Comparison of ENCODE assay signal across 8 cellular contexts in the genomic region with DNA sequence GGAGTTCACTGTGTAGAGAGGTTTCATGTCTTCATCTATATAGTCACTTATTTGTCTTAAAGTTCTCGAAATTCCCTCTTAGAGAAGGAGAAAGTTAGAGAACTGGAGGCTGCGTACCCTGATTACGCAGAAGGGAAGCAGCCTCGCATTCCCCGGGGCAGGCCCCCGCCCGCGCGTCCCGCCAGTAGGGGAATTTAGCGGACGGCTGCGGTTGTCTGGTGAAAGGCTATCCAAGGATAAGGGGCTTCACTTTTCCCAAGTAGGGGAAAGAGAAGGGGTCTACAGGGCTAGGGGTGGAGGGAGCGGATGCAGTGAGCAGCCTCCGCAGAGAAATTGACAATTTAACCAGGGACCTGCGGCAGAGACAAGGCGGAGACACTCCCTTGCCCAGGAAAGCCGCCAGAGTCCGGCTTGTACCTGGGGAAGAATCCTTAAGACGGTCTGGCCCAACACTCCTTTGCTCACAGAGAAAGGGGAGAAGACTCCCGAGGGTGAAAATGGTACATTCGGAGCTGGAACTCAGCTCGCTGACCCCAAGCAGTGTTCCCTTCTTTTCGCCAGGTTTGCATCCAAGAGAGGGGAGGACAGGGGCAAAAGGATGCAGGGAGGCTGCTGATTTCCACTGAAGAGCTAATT. TPM values are rescaled to one million over a fixed set of nuclear protein-coding genes. Genes with fewer than 3 reads are reported as not detected.
DNase-seq lines count a peak whose midpoint lies in the region; ATAC-seq and TF ChIP-seq lines count a peak whose summit lies in the region.

No MANE protein-coding gene starts in this region.

- no peak overlapping the region for H3K27ac Mint-ChIP-seq in activated CD4-positive, alpha-beta T cell treated with anti-CD3 and anti-CD28 coated beads for 36 hours
- H3K27ac Mint-ChIP-seq in activated T-helper 1 cell treated with anti-CD3 and anti-CD28 coated beads, Interleukin-12 subunit alpha, Interleukin-12 subunit beta, Interleukin-2, Interleukin-4 antibody, amounts not matched to agents 30 ng/mL and 10 ng/mL and 1 ng/mL, durations not matched to agents 14 hours and 24 hours and 36 hours = no peak overlapping the region

- H3K36me3 ChIP-seq in HAP-1 (replicated peaks) (no peaks in the 10 kb centered on the region), spleen (peaks cover 0 to 1% (median 0%) of the 10 kb centered on the region in 6 donors)

- H3K27me3 ChIP-seq in HAP-1 (ENCODE audit: low read depth) (no peaks in the 10 kb centered on the region), spleen (replicated peaks in 1 of 7) (peaks cover 0 to 45% (median 10%) of the 10 kb centered on the region in 7 donors)

- no peaks in the 10 kb centered on the region for H3K36me3 Mint-ChIP-seq in activated CD4-positive, alpha-beta T cell treated with anti-CD3 and anti-CD28 coated beads for 36 hours (ENCODE audit: low read depth)
- H3K36me3 Mint-ChIP-seq in activated T-helper 1 cell treated with anti-CD3 and anti-CD28 coated beads, Interleukin-12 subunit alpha, Interleukin-12 subunit beta, Interleukin-2, Interleukin-4 antibody, amounts not matched to agents 30 ng/mL and 10 ng/mL and 1 ng/mL, durations not matched to agents 14 hours and 24 hours and 36 hours (ENCODE audit: low read depth) = no peaks in the 10 kb centered on the region

- WGBS in spleen, 5 donors = 10 to 15% (median 12%) methylated on average over 24 of the region's 24 CpGs

- in situ Hi-C loops in HAP-1 (cut with MboI; ENCODE audit: low sequenced_read_pairs) = no loop called here

- POLR2A ChIA-PET in activated CD4-positive, alpha-beta T cell treated with anti-CD3 and anti-CD28 coated beads for 36 hours (lab: Charles Lee) = no interaction called here

- H3K27me3 Mint-ChIP-seq in activated CD4-positive, alpha-beta T cell treated with anti-CD3 and anti-CD28 coated beads for 36 hours = peaks cover 45% of the 10 kb centered on the region
- peaks cover 38% of the 10 kb centered on the region for H3K27me3 Mint-ChIP-seq in activated T-helper 1 cell treated with anti-CD3 and anti-CD28 coated beads, Interleukin-12 subunit alpha, Interleukin-12 subunit beta, Interleukin-2, Interleukin-4 antibody, amounts not matched to agents 30 ng/mL and 10 ng/mL and 1 ng/mL, durations not matched to agents 14 hours and 24 hours and 36 hours (ENCODE audit: insufficient read depth)

- peak overlapping the region; percentile 82 to 96 (median 92) for H3K27ac ChIP-seq in spleen

- H3K4me3 Mint-ChIP-seq in activated CD4-positive, alpha-beta T cell treated with anti-CD3 and anti-CD28 coated beads for 36 hours = no peak overlapping the region
- no peak overlapping the region for H3K4me3 Mint-ChIP-seq in activated T-helper 1 cell treated with anti-CD3 and anti-CD28 coated beads, Interleukin-12 subunit alpha, Interleukin-12 subunit beta, Interleukin-2, Interleukin-4 antibody, amounts not matched to agents 30 ng/mL and 10 ng/mL and 1 ng/mL, durations not matched to agents 14 hours and 24 hours and 36 hours

- ATAC-seq in GM21825 (IDR thresholded peaks at IDR 0.05; ENCODE audit: unreplicated experiment) = no peak
- no peak for ATAC-seq in activated CD4-positive, alpha-beta T cell treated with anti-CD3 and anti-CD28 coated beads for 36 hours

- TF ChIP-seq POLR2A in spleen (IDR thresholded peaks at IDR 0.05) = no peak

- no peak for TF ChIP-seq CTCF in spleen (IDR thresholded peaks at IDR 0.05 in 8 of 11, conservative IDR thresholded peaks at IDR 0.05 in 3 of 11)

- no peaks in the 10 kb centered on the region for H3K9me3 Mint-ChIP-seq in activated CD4-positive, alpha-beta T cell treated with anti-CD3 and anti-CD28 coated beads for 36 hours (ENCODE audit: low read depth)
- no peaks in the 10 kb centered on the region for H3K9me3 Mint-ChIP-seq in activated T-helper 1 cell treated with anti-CD3 and anti-CD28 coated beads, Interleukin-12 subunit alpha, Interleukin-12 subunit beta, Interleukin-2, Interleukin-4 antibody, amounts not matched to agents 30 ng/mL and 10 ng/mL and 1 ng/mL, durations not matched to agents 14 hours and 24 hours and 36 hours

- intact Hi-C loops in spleen (cut with DNase I; ENCODE audit: low total_unique reads) = no loop called here
- intact Hi-C loops in activated CD4-positive, alpha-beta T cell treated with anti-CD3 and anti-CD28 coated beads for 36 hours (cut with DNase I, micrococcal nuclease) = no loop called here
- intact Hi-C loops in activated T-helper 1 cell treated with anti-CD3 and anti-CD28 coated beads, Interleukin-12 subunit alpha, Interleukin-12 subunit beta, Interleukin-2, Interleukin-4 antibody, amounts not matched to agents 30 ng/mL and 10 ng/mL and 1 ng/mL, durations not matched to agents 14 hours and 24 hours and 36 hours (cut with micrococcal nuclease) = no loop called here

- CTCF ChIA-PET in activated CD4-positive, alpha-beta T cell treated with anti-CD3 and anti-CD28 coated beads for 36 hours (lab: Charles Lee) = no interaction called here

- DNase-seq in HAP-1 (ENCODE audit: low spot score in 2 of 2) (peak; percentile 38 to 63), cerebellum (ENCODE audit: low spot score) (peak; percentile 44), kidney glomerular epithelial cell (lab: John Stamatoyannopoulos, UW) (peak; percentile 67), spleen (peak; percentile 72), NCI-H2029 (lab: John Stamatoyannopoulos, UW) (no peak)
- DNase-seq in activated CD4-positive, alpha-beta T cell treated with anti-CD3 and anti-CD28 coated beads for 36 hours = no peak
- no peak for DNase-seq in activated T-helper 1 cell treated with anti-CD3 and anti-CD28 coated beads, Interleukin-12 subunit alpha, Interleukin-12 subunit beta, Interleukin-2, Interleukin-4 antibody, amounts not matched to agents 30 ng/mL and 10 ng/mL and 1 ng/mL, durations not matched to agents 14 hours and 24 hours and 36 hours (ENCODE audit: low spot score)

- H3K4me1 ChIP-seq in HAP-1 (no peaks in the 10 kb centered on the region; the same call in 1 of the 2 replicates), spleen (peaks cover 0 to 43% (median 16%) of the 10 kb centered on the region in 6 donors)

- H3K4me3 ChIP-seq in HAP-1 (peak overlapping the region; percentile 53), spleen (peak overlapping the region; percentile 45 to 72 (median 49))

- peaks cover 5% of the 10 kb centered on the region for H3K4me1 Mint-ChIP-seq in activated CD4-positive, alpha-beta T cell treated with anti-CD3 and anti-CD28 coated beads for 36 hours
- no peaks in the 10 kb centered on the region for H3K4me1 Mint-ChIP-seq in activated T-helper 1 cell treated with anti-CD3 and anti-CD28 coated beads, Interleukin-12 subunit alpha, Interleukin-12 subunit beta, Interleukin-2, Interleukin-4 antibody, amounts not matched to agents 30 ng/mL and 10 ng/mL and 1 ng/mL, durations not matched to agents 14 hours and 24 hours and 36 hours (ENCODE audit: low read depth)

- H3K9me3 ChIP-seq in HAP-1 (no peaks in the 10 kb centered on the region; the same call in 1 of the 2 replicates), spleen (no peaks in the 10 kb centered on the region)

RNA-seq across cellular contexts. Expression of gene MAGI2, which starts 1.0 kb away (rescaled TPM):
- total RNA-seq in cerebellum = 101 TPM
- 10 to 100 TPM in 5 of 7 donors, 1 to 10 TPM in 2; 4.4 to 18.1 (median 14.0) TPM for total RNA-seq in spleen
- polyA plus RNA-seq in spleen = 1 to 10 TPM in 1 of 3 donors, under 1 TPM in 2; 0.74 to 1.4 (median 0.77) TPM
- under 1 TPM; 0.05 to 0.12 TPM for total RNA-seq in activated CD4-positive, alpha-beta T cell treated with anti-CD3 and anti-CD28 coated beads for 36 hours
- total RNA-seq in activated T-helper 1 cell treated with anti-CD3 and anti-CD28 coated beads, Interleukin-12 subunit alpha, Interleukin-12 subunit beta, Interleukin-2, Interleukin-4 antibody, amounts not matched to agents 30 ng/mL and 10 ng/mL and 1 ng/mL, durations not matched to agents 14 hours and 24 hours and 36 hours = 0.10 and 0.17 TPM in 2 replicates

Comparison
In these comparisons a context has a peak if more than half of its experiments do, and no peak if none do; other contexts are left out.
1. DNase-seq: peak in HAP-1 (2 of 2), cerebellum (single experiment), kidney glomerular epithelial cell (single experiment) and spleen (single experiment); none in NCI-H2029 (single experiment), activated CD4-positive, alpha-beta T cell treated with anti-CD3 and anti-CD28 coated beads for 36 hours (single experiment) and activated T-helper 1 cell treated with anti-CD3 and anti-CD28 coated beads, Interleukin-12 subunit alpha, Interleukin-12 subunit beta, Interleukin-2, Interleukin-4 antibody, amounts not matched to agents 30 ng/mL and 10 ng/mL and 1 ng/mL, durations not matched to agents 14 hours and 24 hours and 36 hours (single experiment).